9 cellular contexts compared by ENCODE assay signal in genomic region chr12:53224268-53224896, GRCh38. TPM values are rescaled to one million over a fixed set of nuclear protein-coding genes. Genes with fewer than 3 reads are reported as not detected.
A peak's percentile ranks its signal among the peaks of the same experiment; 100 is the strongest.
DNase-seq lines count a peak whose midpoint lies in the region; FAIRE-seq and TF ChIP-seq lines count a peak whose summit lies in the region.
"Had no signal": no experiment of that assay in that cellular context is flagged by ENCODE, and none has a peak within 500 bp of the region (broad histone marks: within the 10 kb centered on the region; RNA-seq: fewer than 3 reads in every experiment).

No MANE protein-coding gene starts in this region.

- no peaks in the 10 kb centered on the region for H3K9me3 ChIP-seq in iPS-18a (ENCODE audit: control insufficient read depth, low read depth, low read length)
- H3K9me3 ChIP-seq in kidney (ENCODE audit: control insufficient read depth in 1 of 2, low read length in 2 of 2) = no peaks in the 10 kb centered on the region

- no peak overlapping the region for H3K9ac ChIP-seq in iPS-18a (ENCODE audit: low read length)
- peak overlapping the region in 1 of 2 donors; percentile 13 for H3K9ac ChIP-seq in kidney (ENCODE audit: low read length in 2 of 2)

- peaks cover 56% of the 10 kb centered on the region for H3K4me1 Mint-ChIP-seq in activated naive CD4-positive, alpha-beta T cell treated with anti-CD3 and anti-CD28 coated beads for 36 hours (ENCODE audit: low read depth)
- peaks cover 75% of the 10 kb centered on the region for H3K4me1 Mint-ChIP-seq in activated T-helper 1 cell treated with anti-CD3 and anti-CD28 coated beads, Interleukin-12 subunit alpha, Interleukin-12 subunit beta, Interleukin-2, Interleukin-4 antibody, amounts not matched to agents 30 ng/mL and 10 ng/mL and 1 ng/mL, durations not matched to agents 14 hours and 24 hours and 36 hours (ENCODE audit: low read depth)
- H3K4me1 Mint-ChIP-seq in type B pancreatic cell (ENCODE audit: unreplicated experiment) = peaks cover 49% of the 10 kb centered on the region

- no peak for DNase-seq in activated naive CD4-positive, alpha-beta T cell treated with anti-CD3 and anti-CD28 coated beads for 36 hours
- DNase-seq in activated naive CD4-positive, alpha-beta T cell treated with anti-CD3 and anti-CD28 coated beads, Interleukin-2, amount 50 U/mL, for 16 hours = no peak
- DNase-seq in activated T-helper 1 cell treated with anti-CD3 and anti-CD28 coated beads, Interleukin-12 subunit alpha, Interleukin-12 subunit beta, Interleukin-2, Interleukin-4 antibody, amounts not matched to agents 30 ng/mL and 10 ng/mL and 1 ng/mL, durations not matched to agents 14 hours and 24 hours and 36 hours (ENCODE audit: low spot score) = no peak
- DNase-seq in type B pancreatic cell (ENCODE audit: extremely low spot score, unreplicated experiment) (no peak), kidney (no peak), NCI-H187 (lab: John Stamatoyannopoulos, UW) (no peak), NCI-H146 (lab: John Stamatoyannopoulos, UW) (no peak)

- H3K4me3 ChIP-seq in iPS-18a (ENCODE audit: low read length) = peak overlapping the region; percentile 9
- H3K4me3 ChIP-seq in kidney (ENCODE audit: low read length in 2 of 2) = no peak overlapping the region

- H3K36me3 ChIP-seq in iPS-18a (ENCODE audit: control insufficient read depth, low read depth, low read length) = no peaks in the 10 kb centered on the region
- no peaks in the 10 kb centered on the region for H3K36me3 ChIP-seq in kidney (ENCODE audit: control insufficient read depth in 1 of 2, insufficient read depth in 2 of 2, low read length in 2 of 2)

- peak overlapping the region; percentile 50 for H3K27ac Mint-ChIP-seq in activated naive CD4-positive, alpha-beta T cell treated with anti-CD3 and anti-CD28 coated beads for 36 hours
- peak overlapping the region; percentile 77 for H3K27ac Mint-ChIP-seq in activated T-helper 1 cell treated with anti-CD3 and anti-CD28 coated beads, Interleukin-12 subunit alpha, Interleukin-12 subunit beta, Interleukin-2, Interleukin-4 antibody, amounts not matched to agents 30 ng/mL and 10 ng/mL and 1 ng/mL, durations not matched to agents 14 hours and 24 hours and 36 hours
- H3K27ac Mint-ChIP-seq in type B pancreatic cell = peak overlapping the region; percentile 94

- CTCF ChIA-PET in activated naive CD4-positive, alpha-beta T cell treated with anti-CD3 and anti-CD28 coated beads for 36 hours (lab: Charles Lee) = interaction anchor here (1.1 kb wide), 1 partner anchor 27 kb away, joined by 3 read pairs; a partner anchor contains a TSS

- intact Hi-C loops in activated naive CD4-positive, alpha-beta T cell treated with anti-CD3 and anti-CD28 coated beads for 36 hours (cut with micrococcal nuclease) = loop anchor here (5.0 kb wide), 2 partner anchors 198 to 503 kb away; partner anchors contain the start of genes AMHR2 and CALCOCO1
- intact Hi-C loops in activated T-helper 1 cell treated with anti-CD3 and anti-CD28 coated beads, Interleukin-12 subunit alpha, Interleukin-12 subunit beta, Interleukin-2, Interleukin-4 antibody, amounts not matched to agents 30 ng/mL and 10 ng/mL and 1 ng/mL, durations not matched to agents 14 hours and 24 hours and 36 hours (cut with micrococcal nuclease) = loop anchor here (5.0 kb wide), 2 partner anchors 228 to 403 kb away; partner anchors contain the start of genes ATF7 and PCBP2
- intact Hi-C loops in kidney (cut with DNase I) = no loop called here

- no peak overlapping the region for H3K4me3 Mint-ChIP-seq in activated naive CD4-positive, alpha-beta T cell treated with anti-CD3 and anti-CD28 coated beads for 36 hours
- H3K4me3 Mint-ChIP-seq in activated T-helper 1 cell treated with anti-CD3 and anti-CD28 coated beads, Interleukin-12 subunit alpha, Interleukin-12 subunit beta, Interleukin-2, Interleukin-4 antibody, amounts not matched to agents 30 ng/mL and 10 ng/mL and 1 ng/mL, durations not matched to agents 14 hours and 24 hours and 36 hours = peak overlapping the region; percentile 71
- H3K4me3 Mint-ChIP-seq in type B pancreatic cell = peak overlapping the region; percentile 75

- TF ChIP-seq CTCF in type B pancreatic cell (conservative IDR thresholded peaks at IDR 0.05) = peak; percentile 67
- TF ChIP-seq CTCF in kidney (IDR thresholded peaks at IDR 0.05; ENCODE audit: borderline replicate concordance, extremely low read depth, insufficient read depth) = no peak

- H3K36me3 Mint-ChIP-seq in activated naive CD4-positive, alpha-beta T cell treated with anti-CD3 and anti-CD28 coated beads for 36 hours (ENCODE audit: low read depth) = no peaks in the 10 kb centered on the region
- H3K36me3 Mint-ChIP-seq in activated T-helper 1 cell treated with anti-CD3 and anti-CD28 coated beads, Interleukin-12 subunit alpha, Interleukin-12 subunit beta, Interleukin-2, Interleukin-4 antibody, amounts not matched to agents 30 ng/mL and 10 ng/mL and 1 ng/mL, durations not matched to agents 14 hours and 24 hours and 36 hours (ENCODE audit: low read depth) = peaks cover 26% of the 10 kb centered on the region
- H3K36me3 Mint-ChIP-seq in type B pancreatic cell = peaks cover 5% of the 10 kb centered on the region

- H3K9me3 Mint-ChIP-seq in activated naive CD4-positive, alpha-beta T cell treated with anti-CD3 and anti-CD28 coated beads for 36 hours = no peaks in the 10 kb centered on the region
- H3K9me3 Mint-ChIP-seq in activated T-helper 1 cell treated with anti-CD3 and anti-CD28 coated beads, Interleukin-12 subunit alpha, Interleukin-12 subunit beta, Interleukin-2, Interleukin-4 antibody, amounts not matched to agents 30 ng/mL and 10 ng/mL and 1 ng/mL, durations not matched to agents 14 hours and 24 hours and 36 hours = no peaks in the 10 kb centered on the region
- H3K9me3 Mint-ChIP-seq in type B pancreatic cell = no peaks in the 10 kb centered on the region

- H3K27ac ChIP-seq in iPS-18a (ENCODE audit: low read length) (no peak overlapping the region), kidney (ENCODE audit: low read depth in 2 of 2, low read length in 2 of 2) (peak overlapping the region in 1 of 2 donors; percentile 23)

- H3K27me3 Mint-ChIP-seq in activated naive CD4-positive, alpha-beta T cell treated with anti-CD3 and anti-CD28 coated beads for 36 hours (ENCODE audit: low read depth) = no peaks in the 10 kb centered on the region
- peaks cover 2% of the 10 kb centered on the region for H3K27me3 Mint-ChIP-seq in activated T-helper 1 cell treated with anti-CD3 and anti-CD28 coated beads, Interleukin-12 subunit alpha, Interleukin-12 subunit beta, Interleukin-2, Interleukin-4 antibody, amounts not matched to agents 30 ng/mL and 10 ng/mL and 1 ng/mL, durations not matched to agents 14 hours and 24 hours and 36 hours (ENCODE audit: insufficient read depth)
- peaks cover 4% of the 10 kb centered on the region for H3K27me3 Mint-ChIP-seq in type B pancreatic cell

- H3K4me1 ChIP-seq in iPS-18a (ENCODE audit: control insufficient read depth, low read depth, low read length) = peaks cover 35% of the 10 kb centered on the region
- peaks cover 8 to 22% of the 10 kb centered on the region in 2 donors for H3K4me1 ChIP-seq in kidney (ENCODE audit: control insufficient read depth in 1 of 2, insufficient read depth in 1 of 2, low read depth in 1 of 2, low read length in 2 of 2)

- no peak for FAIRE-seq in kidney (lab: Jason Lieb, UNC)
- FAIRE-seq: colon had no signal

- H3K27me3 ChIP-seq in iPS-18a (ENCODE audit: control insufficient read depth, insufficient read depth, low read length) = peaks cover 9% of the 10 kb centered on the region

RNA-seq across cellular contexts. Expression of gene RARG, which starts 7.6 kb away (rescaled TPM):
- 1 to 10 TPM; 4.0 to 4.6 TPM for total RNA-seq in activated naive CD4-positive, alpha-beta T cell treated with anti-CD3 and anti-CD28 coated beads for 36 hours
- total RNA-seq in activated T-helper 1 cell treated with anti-CD3 and anti-CD28 coated beads, Interleukin-12 subunit alpha, Interleukin-12 subunit beta, Interleukin-2, Interleukin-4 antibody, amounts not matched to agents 30 ng/mL and 10 ng/mL and 1 ng/mL, durations not matched to agents 14 hours and 24 hours and 36 hours = 58.6 and 61.6 TPM in 2 replicates
- total RNA-seq in type B pancreatic cell (ENCODE audit: low replicate concordance) (74.5 and 89.9 TPM in 2 replicates), kidney (34.1 TPM)
- polyA plus RNA-seq in kidney (ENCODE audit: insufficient read depth, low read depth, low replicate concordance) = 13.2 TPM

RNA-seq across cellular contexts. Expression of gene ITGB7, which starts 17.3 kb away (rescaled TPM):
- 10 to 100 TPM; 32.3 to 32.5 TPM for total RNA-seq in activated naive CD4-positive, alpha-beta T cell treated with anti-CD3 and anti-CD28 coated beads for 36 hours
- 258 and 266 TPM in 2 replicates for total RNA-seq in activated T-helper 1 cell treated with anti-CD3 and anti-CD28 coated beads, Interleukin-12 subunit alpha, Interleukin-12 subunit beta, Interleukin-2, Interleukin-4 antibody, amounts not matched to agents 30 ng/mL and 10 ng/mL and 1 ng/mL, durations not matched to agents 14 hours and 24 hours and 36 hours
- 3.2 and 4.2 TPM in 2 replicates for total RNA-seq in type B pancreatic cell (ENCODE audit: low replicate concordance)
- total RNA-seq in kidney = 14.5 TPM
- 11.0 TPM for polyA plus RNA-seq in kidney (ENCODE audit: insufficient read depth, low read depth, low replicate concordance)

RNA-seq across cellular contexts. Expression of gene CSAD, which starts 43.7 kb away (rescaled TPM):
- total RNA-seq in activated naive CD4-positive, alpha-beta T cell treated with anti-CD3 and anti-CD28 coated beads for 36 hours = 10 to 100 TPM; 31.5 to 32.3 TPM
- total RNA-seq in activated T-helper 1 cell treated with anti-CD3 and anti-CD28 coated beads, Interleukin-12 subunit alpha, Interleukin-12 subunit beta, Interleukin-2, Interleukin-4 antibody, amounts not matched to agents 30 ng/mL and 10 ng/mL and 1 ng/mL, durations not matched to agents 14 hours and 24 hours and 36 hours = 21.7 and 22.6 TPM in 2 replicates
- total RNA-seq in type B pancreatic cell (ENCODE audit: low replicate concordance) (30.6 and 49.3 TPM in 2 replicates), kidney (39.1 TPM)
- polyA plus RNA-seq in kidney (ENCODE audit: insufficient read depth, low read depth, low replicate concordance) = 24.0 TPM

RNA-seq across cellular contexts. Expression of gene ESPL1, which starts 43.7 kb away (rescaled TPM):
- 10 to 100 TPM; 53.3 to 54.2 TPM for total RNA-seq in activated naive CD4-positive, alpha-beta T cell treated with anti-CD3 and anti-CD28 coated beads for 36 hours
- 61.2 and 68.4 TPM in 2 replicates for total RNA-seq in activated T-helper 1 cell treated with anti-CD3 and anti-CD28 coated beads, Interleukin-12 subunit alpha, Interleukin-12 subunit beta, Interleukin-2, Interleukin-4 antibody, amounts not matched to agents 30 ng/mL and 10 ng/mL and 1 ng/mL, durations not matched to agents 14 hours and 24 hours and 36 hours
- total RNA-seq in type B pancreatic cell (ENCODE audit: low replicate concordance) (35.1 and 50.0 TPM in 2 replicates), kidney (1.5 TPM)
- 2.9 TPM for polyA plus RNA-seq in kidney (ENCODE audit: insufficient read depth, low read depth, low replicate concordance)

RNA-seq across cellular contexts. Expression of gene ZNF740, which starts 43.9 kb away (rescaled TPM):
- total RNA-seq in activated naive CD4-positive, alpha-beta T cell treated with anti-CD3 and anti-CD28 coated beads for 36 hours = 10 to 100 TPM; 40.4 to 42.0 TPM
- total RNA-seq in activated T-helper 1 cell treated with anti-CD3 and anti-CD28 coated beads, Interleukin-12 subunit alpha, Interleukin-12 subunit beta, Interleukin-2, Interleukin-4 antibody, amounts not matched to agents 30 ng/mL and 10 ng/mL and 1 ng/mL, durations not matched to agents 14 hours and 24 hours and 36 hours = 48.1 and 52.8 TPM in 2 replicates
- total RNA-seq in type B pancreatic cell (ENCODE audit: low replicate concordance) = 49.2 and 72.2 TPM in 2 replicates
- total RNA-seq in kidney = 58.3 TPM
- polyA plus RNA-seq in kidney (ENCODE audit: insufficient read depth, low read depth, low replicate concordance) = 11.1 TPM
